ENCODE assay signal across 36 cellular contexts in genomic region chr5:111167551-111167950, GRCh38.
"Had no signal": no experiment of that assay in that cellular context is flagged by ENCODE, and none has a peak within 500 bp of the region (broad histone marks: within the 10 kb centered on the region; RNA-seq: fewer than 3 reads in every experiment).

No MANE protein-coding gene starts in this region.

- H3K9me3 ChIP-seq: MG63 had no signal

- H3K36me3 ChIP-seq: MG63 had no signal

- DNase-seq: Karpas-422, Kasumi-1, KG1, MG63, MM.1S, MV-4-11, NCI-H1048, NCI-H1092, NCI-H1092 treated with DMSO at 0.1 percent for 48 hours, NCI-H1105, NCI-H1105 treated with DMSO at 0.1 percent for 48 hours, NCI-H1417, NCI-H1417 treated with DMSO at 0.1 percent for 48 hours, NCI-H1436, NCI-H1436 treated with DMSO at 0.1 percent for 48 hours, NCI-H146, NCI-H1694, NCI-H1694 treated with DMSO at 0.1 percent for 48 hours, NCI-H187, NCI-H187 treated with DMSO at 0.1 percent for 48 hours, NCI-H1930, NCI-H2029, NCI-H2029 treated with DMSO at 0.1 percent for 48 hours, NCI-H2081, NCI-H2081 treated with DMSO at 0.1 percent for 48 hours, NCI-H2107, NCI-H2171, NCI-H2171 treated with DMSO at 0.1 percent for 48 hours, NCI-H2227 treated with DMSO at 0.1 percent for 48 hours, NCI-H226, NCI-H345, NCI-H446, NCI-H446 treated with DMSO at 0.1 percent for 48 hours, NCI-H510A, NCI-H510A treated with DMSO at 0.1 percent for 48 hours had no signal

- H3K4me3 ChIP-seq: MG63 had no signal

- H3K27ac ChIP-seq: KMS-11 had no signal
